9 cellular contexts compared by ENCODE assay signal in the genomic region with DNA sequence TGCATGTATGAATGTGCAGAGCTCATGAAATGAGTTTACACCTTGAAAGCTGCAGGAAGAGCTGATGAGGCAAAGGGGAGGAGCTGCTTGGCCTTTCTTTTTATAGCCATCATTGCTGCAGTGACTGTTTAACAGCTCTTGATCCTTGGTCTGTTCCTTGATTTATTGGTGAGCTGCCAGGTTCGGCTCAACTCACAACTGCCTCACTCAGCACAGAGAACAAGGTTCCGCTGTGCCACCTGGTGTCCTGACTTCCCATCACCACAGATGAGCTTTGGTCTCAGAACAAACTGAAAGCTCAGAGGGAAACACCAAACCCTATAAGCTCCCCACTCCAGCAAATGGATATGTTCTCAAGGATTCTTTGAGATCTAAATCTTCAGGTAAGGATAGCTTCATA.
DNase-seq lines count a peak whose midpoint lies in the region; TF ChIP-seq lines count a peak whose summit lies in the region.
"Had no signal": no experiment of that assay in that cellular context is flagged by ENCODE, and none has a peak within 500 bp of the region (broad histone marks: within the 10 kb centered on the region; RNA-seq: fewer than 3 reads in every experiment).

No MANE protein-coding gene starts in this region.

- H2AK5ac ChIP-seq in neuronal stem cell (ENCODE audit: low read depth, low read length) = no peak overlapping the region

- H3K9me3 Mint-ChIP-seq in activated CD4-positive, alpha-beta T cell treated with anti-CD3 and anti-CD28 coated beads, Interleukin-2, amount 10 ng/mL, durations not matched to agents 7 days and 5 days = no peaks in the 10 kb centered on the region

- no peak overlapping the region for H2BK15ac ChIP-seq in neuronal stem cell (ENCODE audit: low read length)

- no peaks in the 10 kb centered on the region for H3K79me2 ChIP-seq in GM23248 (ENCODE audit: insufficient read depth)

- no peaks in the 10 kb centered on the region for H3K9me2 ChIP-seq in GM23248 (ENCODE audit: insufficient read depth)

- H3K9me3 ChIP-seq in GM23248 (ENCODE audit: low read depth) (no peaks in the 10 kb centered on the region), neuronal stem cell (replicated peaks in 1 of 2; ENCODE audit: control insufficient read depth in 2 of 2, insufficient read depth in 1 of 2, low read depth in 1 of 2, low read length in 2 of 2) (peaks cover 0 to 2% of the 10 kb centered on the region in 2 donors)

- no peak for TF ChIP-seq CTCF in coronary artery (IDR thresholded peaks at IDR 0.05)

- H3K4me3 Mint-ChIP-seq in activated CD4-positive, alpha-beta T cell treated with anti-CD3 and anti-CD28 coated beads, Interleukin-2, amount 10 ng/mL, durations not matched to agents 7 days and 5 days = no peak overlapping the region

- CTCF ChIA-PET in activated CD4-positive, alpha-beta T cell treated with anti-CD3 and anti-CD28 coated beads, Interleukin-2, amount 10 ng/mL, durations not matched to agents 7 days and 5 days (lab: Charles Lee) = no interaction called here

- no peaks in the 10 kb centered on the region for H3K79me1 ChIP-seq in neuronal stem cell (ENCODE audit: low read depth, low read length)

- H2AFZ ChIP-seq in GM23248 (no peak overlapping the region), neuronal stem cell (ENCODE audit: low read length) (no peak overlapping the region)

- in situ Hi-C loops in GM23248 (cut with MboI) = no loop called here

- no peak overlapping the region for H2BK12ac ChIP-seq in neuronal stem cell (ENCODE audit: low read length)

- H3K4me1 Mint-ChIP-seq in activated CD4-positive, alpha-beta T cell treated with anti-CD3 and anti-CD28 coated beads, Interleukin-2, amount 10 ng/mL, durations not matched to agents 7 days and 5 days = no peaks in the 10 kb centered on the region

- WGBS in GM23248 (ENCODE audit: low coverage in 1 of 2, low lambda C conversion rate in 2 of 2, missing lambda C conversion rate in 2 of 2), 2 experiments = 59 to 77% methylated on average over 2 of the region's 2 CpGs
- WGBS in neuronal stem cell (ENCODE audit: extremely low coverage in 2 of 2, insufficient read length in 2 of 2, insufficient replicate concordance in 1 of 2), 2 donors = no CpG with 5 or more reads among the region's 2 CpGs

- H3F3A ChIP-seq in GM23248 (ENCODE audit: insufficient read depth) = no peaks in the 10 kb centered on the region

- no peak overlapping the region for H4K8ac ChIP-seq in neuronal stem cell (ENCODE audit: low read depth, low read length)

- no peaks in the 10 kb centered on the region for H4K20me1 ChIP-seq in GM23248 (ENCODE audit: insufficient read depth)

- H3K27me3 Mint-ChIP-seq in activated CD4-positive, alpha-beta T cell treated with anti-CD3 and anti-CD28 coated beads, Interleukin-2, amount 10 ng/mL, durations not matched to agents 7 days and 5 days = no peaks in the 10 kb centered on the region

- no peak overlapping the region for H3K4ac ChIP-seq in neuronal stem cell (ENCODE audit: low read length)

- H3K23ac ChIP-seq in neuronal stem cell (ENCODE audit: low read depth, low read length, poor library complexity) = no peak overlapping the region

- H3K4me3 ChIP-seq in GM23248 (no peak overlapping the region), coronary artery (no peak overlapping the region), neuronal stem cell (ENCODE audit: low read length in 2 of 2) (no peak overlapping the region)
- H3K4me3 ChIP-seq: SJSA1 had no signal

- no peak overlapping the region for H2BK5ac ChIP-seq in neuronal stem cell (ENCODE audit: low read length)

- H3K14ac ChIP-seq in neuronal stem cell (ENCODE audit: low read length) = no peak overlapping the region

- H3K4me2 ChIP-seq in GM23248 (ENCODE audit: unreplicated experiment) (no peak overlapping the region), neuronal stem cell (ENCODE audit: insufficient read depth, low read length, poor library complexity, severe bottlenecking) (no peak overlapping the region)

- H3K9ac ChIP-seq in GM23248 (no peak overlapping the region), neuronal stem cell (ENCODE audit: low read depth, low read length, poor library complexity) (no peak overlapping the region)

- H3K27ac Mint-ChIP-seq in activated CD4-positive, alpha-beta T cell treated with anti-CD3 and anti-CD28 coated beads, Interleukin-2, amount 10 ng/mL, durations not matched to agents 7 days and 5 days = no peak overlapping the region

- H3K4me1 ChIP-seq in GM23248 (ENCODE audit: insufficient read depth) (no peaks in the 10 kb centered on the region), neuronal stem cell (ENCODE audit: control insufficient read depth in 2 of 2, insufficient read depth in 1 of 2, low read depth in 1 of 2, low read length in 2 of 2) (peaks cover 2 to 10% of the 10 kb centered on the region in 2 donors)
- H3K4me1 ChIP-seq: SJSA1 had no signal

- DNase-seq in COR-L47 (lab: John Stamatoyannopoulos, UW) (peak; percentile 36), NCI-H1105 treated with DMSO at 0.1 percent for 48 hours (lab: John Stamatoyannopoulos, UW) (peak; percentile 60), cerebellar cortex (ENCODE audit: low spot score) (peak; percentile 71), lung microvascular endothelial cell (ENCODE audit: low read depth in 2 of 2) (peak; percentile 3 to 20), GM23248 (no peak), coronary artery (ENCODE audit: low spot score) (no peak), neuronal stem cell (ENCODE audit: low spot score) (no peak)
- DNase-seq in activated CD4-positive, alpha-beta T cell treated with anti-CD3 and anti-CD28 coated beads, Interleukin-2, amount 10 ng/mL, durations not matched to agents 7 days and 5 days = no peak

- H3K27ac ChIP-seq in GM23248 (no peak overlapping the region), coronary artery (no peak overlapping the region), neuronal stem cell (replicated peaks; ENCODE audit: low read length) (no peak overlapping the region)
- H3K27ac ChIP-seq: SJSA1 had no signal

- H4K91ac ChIP-seq in neuronal stem cell (ENCODE audit: low read depth, low read length, poor library complexity) = no peak overlapping the region

- H3K36me3 ChIP-seq in GM23248 (ENCODE audit: low read depth) = no peaks in the 10 kb centered on the region
- peaks cover 0 to 12% of the 10 kb centered on the region in 2 donors for H3K36me3 ChIP-seq in neuronal stem cell (replicated peaks in 1 of 2; ENCODE audit: control insufficient read depth in 2 of 2, insufficient read depth in 2 of 2, low read length in 2 of 2)
- H3K36me3 ChIP-seq: SJSA1 had no signal

- no peaks in the 10 kb centered on the region for H3K36me3 Mint-ChIP-seq in activated CD4-positive, alpha-beta T cell treated with anti-CD3 and anti-CD28 coated beads, Interleukin-2, amount 10 ng/mL, durations not matched to agents 7 days and 5 days (ENCODE audit: low read depth)

- H2BK120ac ChIP-seq in neuronal stem cell (ENCODE audit: low read depth, low read length) = no peak overlapping the region

- H3K27me3 ChIP-seq in GM23248 (replicated peaks; ENCODE audit: insufficient read depth) = no peaks in the 10 kb centered on the region
- H3K27me3 ChIP-seq in neuronal stem cell (ENCODE audit: control insufficient read depth in 3 of 3, insufficient read depth in 3 of 3, low read depth in 1 of 3, low read length in 3 of 3) = no peaks in the 10 kb centered on the region
- H3K27me3 ChIP-seq: SJSA1 had no signal

- H3K18ac ChIP-seq in neuronal stem cell (ENCODE audit: low read length) = no peak overlapping the region

- POLR2A ChIA-PET in activated CD4-positive, alpha-beta T cell treated with anti-CD3 and anti-CD28 coated beads, Interleukin-2, amount 10 ng/mL, durations not matched to agents 7 days and 5 days (lab: Charles Lee) = no interaction called here

Comparison
In these comparisons a context has a peak if more than half of its experiments do, and no peak if none do; other contexts are left out.
1. DNase-seq: peak in COR-L47 (single experiment), NCI-H1105 treated with DMSO at 0.1 percent for 48 hours (single experiment), cerebellar cortex (single experiment) and lung microvascular endothelial cell (2 of 2); none in activated CD4-positive, alpha-beta T cell treated with anti-CD3 and anti-CD28 coated beads, Interleukin-2, amount 10 ng/mL, durations not matched to agents 7 days and 5 days (single experiment), GM23248 (single experiment), coronary artery (single experiment) and neuronal stem cell (single experiment).